In the genomic region with DNA sequence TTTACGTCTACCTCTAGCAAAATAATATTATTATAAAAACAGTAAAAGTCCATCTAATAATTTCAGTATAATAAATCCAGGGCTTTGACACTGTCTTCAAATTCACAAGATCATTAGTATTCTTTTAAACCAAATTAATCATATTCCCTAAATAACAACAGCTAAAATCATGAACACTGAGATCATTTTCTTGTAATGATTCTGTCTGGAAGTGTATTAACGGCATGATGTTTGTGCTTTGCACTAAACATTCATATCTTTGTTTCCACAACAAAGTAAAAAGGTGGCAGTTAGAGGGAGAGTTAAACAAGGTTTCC, we compare ENCODE assay signal across 8 cellular contexts. TPM values are rescaled to one million over a fixed set of nuclear protein-coding genes. Genes with fewer than 3 reads are reported as not detected.
A peak's percentile ranks its signal among the peaks of the same experiment; 100 is the strongest.
DNase-seq lines count a peak whose midpoint lies in the region; ATAC-seq and TF ChIP-seq lines count a peak whose summit lies in the region.

No MANE protein-coding gene starts in this region.

- H3K27ac ChIP-seq in right atrium auricular region = peak overlapping the region; percentile 96 to 98
- H3K27ac ChIP-seq in caudate nucleus (ENCODE audit: low read depth, low read length) = peak overlapping the region; percentile 90
- peak overlapping the region; percentile 87 to 90 for H3K27ac ChIP-seq in mucosa of rectum (ENCODE audit: low read depth in 2 of 2, low read length in 2 of 2)
- peak overlapping the region; percentile 91 for H3K27ac ChIP-seq in vagina

- TF ChIP-seq CTCF in right atrium auricular region (IDR thresholded peaks at IDR 0.05) (no peak), vagina (IDR thresholded peaks at IDR 0.05) (no peak)

- H3K36me3 ChIP-seq in right atrium auricular region (no peaks in the 10 kb centered on the region), mucosa of rectum (ENCODE audit: control insufficient read depth in 2 of 2, insufficient read depth in 2 of 2, low read length in 2 of 2) (no peaks in the 10 kb centered on the region), vagina (no peaks in the 10 kb centered on the region)

- H3K27me3 ChIP-seq in right atrium auricular region (no peaks in the 10 kb centered on the region), mucosa of rectum (ENCODE audit: control insufficient read depth in 2 of 2, insufficient read depth in 2 of 2, low read length in 2 of 2) (no peaks in the 10 kb centered on the region), vagina (no peaks in the 10 kb centered on the region)

- H3K9ac ChIP-seq in mucosa of rectum (ENCODE audit: low read depth in 1 of 2, low read length in 2 of 2) = peak overlapping the region; percentile 79 to 97

- ATAC-seq in left cardiac atrium (no peak), GM21526 (IDR thresholded peaks at IDR 0.05; ENCODE audit: low FRiP score, unreplicated experiment) (no peak), HG02884 (IDR thresholded peaks at IDR 0.05; ENCODE audit: unreplicated experiment) (no peak)

- TF ChIP-seq POLR2A in vagina (IDR thresholded peaks at IDR 0.05) = no peak

- H3K9me3 ChIP-seq in right atrium auricular region (no peaks in the 10 kb centered on the region), mucosa of rectum (ENCODE audit: control insufficient read depth in 2 of 2, low read length in 2 of 2) (no peaks in the 10 kb centered on the region), vagina (no peaks in the 10 kb centered on the region)

- H3K4me3 ChIP-seq in right atrium auricular region (peak overlapping the region; percentile 64 to 70), mucosa of rectum (ENCODE audit: low read length in 2 of 2) (peak overlapping the region; percentile 79 to 85), vagina (peak overlapping the region; percentile 62 to 76)

- H3K4me1 ChIP-seq in right atrium auricular region = peaks cover 0 to 33% of the 10 kb centered on the region in 2 donors
- H3K4me1 ChIP-seq in mucosa of rectum (ENCODE audit: control insufficient read depth in 2 of 2, insufficient read depth in 2 of 2, low read length in 2 of 2) = no peaks in the 10 kb centered on the region
- peaks cover 27% of the 10 kb centered on the region for H3K4me1 ChIP-seq in vagina

- intact Hi-C loops in left cardiac atrium (cut with DNase I) = no loop called here
- intact Hi-C loops in vagina (cut with DNase I) = no loop called here

- DNase-seq in right atrium auricular region (ENCODE audit: low spot score) = no peak
- no peak for DNase-seq in left cardiac atrium
- DNase-seq in caudate nucleus (lab: John Stamatoyannopoulos, UW) = no peak
- DNase-seq in vagina (ENCODE audit: extremely low spot score in 2 of 2) = no peak
- no peak for DNase-seq in hypothalamus (lab: John Stamatoyannopoulos, UW)

RNA-seq across cellular contexts. Expression of gene HIVEP2, which starts 18.8 kb away (rescaled TPM):
- total RNA-seq in right atrium auricular region = 10 to 100 TPM; 19.2 to 28.6 TPM
- 10 to 100 TPM; 13.3 to 25.4 TPM for total RNA-seq in left cardiac atrium
- 24.6 TPM for total RNA-seq in vagina
